ENCODE assay signal across 1 cellular context in genomic region chr19:876780-877314, GRCh38.
TF ChIP-seq lines count a peak whose summit lies in the region.

No MANE protein-coding gene starts in this region.

TF ChIP-seq in GM12878, 131 proteins besides CTCF, POLR2A, EP300 and RAD21:
- TF ChIP-seq KAT2A (conservative IDR thresholded peaks at IDR 0.05; ENCODE audit: control insufficient read depth, low read depth, low read length) (no peak), RFX5 (IDR thresholded peaks at IDR 0.05; ENCODE audit: low read depth, low read length) (no peak), PRDM15 (CRISPR knock-in tag; IDR thresholded peaks at IDR 0.05) (no peak), SMAD5 (IDR thresholded peaks at IDR 0.05; ENCODE audit: low read depth) (no peak), SMC3 (IDR thresholded peaks at IDR 0.05; ENCODE audit: borderline replicate concordance, low read length) (no peak), ZNF217 (IDR thresholded peaks at IDR 0.05) (no peak), KLF5 (IDR thresholded peaks at IDR 0.05; ENCODE audit: partially characterized antibody) (no peak), SREBF1 (IDR thresholded peaks at IDR 0.05; ENCODE audit: low read length) (no peak), RB1 (IDR thresholded peaks at IDR 0.05; ENCODE audit: borderline replicate concordance) (no peak), MYC (IDR thresholded peaks at IDR 0.05; ENCODE audit: insufficient read depth, insufficient read length, insufficient replicate concordance, low read length, severe bottlenecking) (no peak), RUNX3 (IDR thresholded peaks at IDR 0.05; ENCODE audit: low read length) (no peak), NFIC (IDR thresholded peaks at IDR 0.05; ENCODE audit: low read depth, low read length) (no peak), BRCA1 (IDR thresholded peaks at IDR 0.05; ENCODE audit: low read depth, low read length) (no peak), TCF7 (IDR thresholded peaks at IDR 0.05; ENCODE audit: borderline replicate concordance) (no peak), RAD51 (IDR thresholded peaks at IDR 0.05) (no peak), ZNF24 (IDR thresholded peaks at IDR 0.05) (no peak), KDM1A (IDR thresholded peaks at IDR 0.05; ENCODE audit: borderline replicate concordance) (no peak), BACH1 (IDR thresholded peaks at IDR 0.05; ENCODE audit: borderline replicate concordance) (no peak)
- TF ChIP-seq, protein P1, sequence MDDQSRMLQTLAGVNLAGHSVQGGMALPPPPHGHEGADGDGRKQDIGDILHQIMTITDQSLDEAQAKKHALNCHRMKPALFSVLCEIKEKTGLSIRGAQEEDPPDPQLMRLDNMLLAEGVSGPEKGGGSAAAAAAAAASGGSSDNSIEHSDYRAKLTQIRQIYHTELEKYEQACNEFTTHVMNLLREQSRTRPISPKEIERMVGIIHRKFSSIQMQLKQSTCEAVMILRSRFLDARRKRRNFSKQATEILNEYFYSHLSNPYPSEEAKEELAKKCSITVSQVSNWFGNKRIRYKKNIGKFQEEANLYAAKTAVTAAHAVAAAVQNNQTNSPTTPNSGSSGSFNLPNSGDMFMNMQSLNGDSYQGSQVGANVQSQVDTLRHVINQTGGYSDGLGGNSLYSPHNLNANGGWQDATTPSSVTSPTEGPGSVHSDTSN (IDR thresholded peaks at IDR 0.05; ENCODE audit: insufficient replicate concordance, low read depth, low read length) = no peak
